ENCODE assay signal across 12 cellular contexts in the genomic region with DNA sequence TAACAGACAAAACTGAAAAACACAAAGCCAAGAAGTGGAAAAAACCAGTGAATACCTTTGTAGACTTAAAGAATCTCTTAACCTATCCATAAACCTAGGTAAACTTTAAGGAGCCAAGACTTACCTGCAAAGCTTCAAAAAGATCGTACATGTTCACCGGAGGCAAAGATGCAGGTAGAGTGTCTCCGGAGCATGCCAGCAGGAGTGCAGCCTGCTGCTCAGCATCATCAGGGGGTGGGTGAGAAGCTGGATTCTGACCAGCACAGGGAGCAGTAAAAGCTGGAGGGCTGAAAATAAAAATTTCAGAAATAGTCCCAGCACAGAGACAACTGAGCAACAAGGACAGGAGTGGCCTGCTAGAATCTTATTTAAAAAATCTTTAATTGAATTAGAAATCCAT.
"Had no signal": no experiment of that assay in that cellular context is flagged by ENCODE, and none has a peak within 500 bp of the region (broad histone marks: within the 10 kb centered on the region; RNA-seq: fewer than 3 reads in every experiment).

No MANE protein-coding gene starts in this region.

- H3K4me3 Mint-ChIP-seq: nephron; T-helper 1 cell treated with Interleukin-12 subunit alpha and Interleukin-12 subunit beta and Interleukin-4 antibody, amounts not matched to agents 30 μg/mL and 1 μg/mL, for 36 hours had no signal

- H3K9me3 ChIP-seq: left ventricle myocardium inferior, transverse colon had no signal

- H3K27ac ChIP-seq: transverse colon had no signal

- H3K27me3 ChIP-seq: transverse colon had no signal

- H3K4me1 ChIP-seq: transverse colon had no signal

- ATAC-seq: activated naive CD4-positive, alpha-beta T cell treated with anti-CD3 and anti-CD28 coated beads, Interleukin-2, amount 50 U/mL, for 72 hours; SK-N-SH treated with all-trans-retinoic acid at 6 μM for 48 hours had no signal

- H3K4me3 ChIP-seq: left ventricle myocardium inferior, transverse colon had no signal

- H3K9me3 Mint-ChIP-seq: activated naive CD4-positive, alpha-beta T cell treated with anti-CD3 and anti-CD28 coated beads, Interleukin-2, amount 50 U/mL, for 72 hours; activated T-helper 2 cell treated with anti-CD3 and anti-CD28 coated beads, Interferon-gamma antibody, Interleukin-2, Interleukin-4, amounts not matched to agents 10 μg/mL and 5 μg/mL and 100 μg/mL, durations not matched to agents 14 hours and 24 hours and 36 hours; nephron; T-helper 1 cell treated with Interleukin-12 subunit alpha and Interleukin-12 subunit beta and Interleukin-4 antibody, amounts not matched to agents 30 μg/mL and 1 μg/mL, for 36 hours had no signal

- H3K27ac Mint-ChIP-seq: activated T-helper 2 cell treated with anti-CD3 and anti-CD28 coated beads, Interferon-gamma antibody, Interleukin-2, Interleukin-4, amounts not matched to agents 10 μg/mL and 5 μg/mL and 100 μg/mL, durations not matched to agents 14 hours and 24 hours and 36 hours; nephron; T-helper 1 cell treated with Interleukin-12 subunit alpha and Interleukin-12 subunit beta and Interleukin-4 antibody, amounts not matched to agents 30 μg/mL and 1 μg/mL, for 36 hours had no signal

- H3K4me1 Mint-ChIP-seq: nephron had no signal

- DNase-seq: activated CD4-positive, CD25-positive, alpha-beta regulatory T cell; left ventricle myocardium inferior; mesenchymal stem cell; SHP77; stimulated activated CD4-positive, alpha-beta T cell treated with anti-CD3 and anti-CD28 coated beads, Interleukin-4, amount 100 ng/mL, for 1 hour; stimulated activated CD8-positive, alpha-beta memory T cell treated with anti-CD3 and anti-CD28 coated beads, Interleukin-4, amount 100 ng/mL, for 48 hours; transverse colon had no signal
